In genomic region chr12:25694072-25694471, GRCh38 we compare ENCODE assay signal across 15 cellular contexts.
A peak's percentile ranks its signal among the peaks of the same experiment; 100 is the strongest.
DNase-seq lines count a peak whose midpoint lies in the region; FAIRE-seq and TF ChIP-seq lines count a peak whose summit lies in the region.
"Had no signal": no experiment of that assay in that cellular context is flagged by ENCODE, and none has a peak within 500 bp of the region (broad histone marks: within the 10 kb centered on the region; RNA-seq: fewer than 3 reads in every experiment).

No MANE protein-coding gene starts in this region.

- no peak for FAIRE-seq in GM12892 (lab: Jason Lieb, UNC)
- FAIRE-seq: D721Med, small intestine had no signal

- no peaks in the 10 kb centered on the region for H3K36me3 Mint-ChIP-seq in osteocyte (ENCODE audit: unreplicated experiment)
- H3K36me3 Mint-ChIP-seq: activated naive CD4-positive, alpha-beta T cell treated with anti-CD3 and anti-CD28 coated beads, Interleukin-2, amount 50 U/mL, for 72 hours had no signal

- DNase-seq in GM04504 (ENCODE audit: low read depth) (peak; percentile 72), SW480 (ENCODE audit: low spot score) (peak; percentile 66), fibroblast of villous mesenchyme (ENCODE audit: low read depth) (peak; percentile 89), osteocyte (ENCODE audit: extremely low spot score, unreplicated experiment) (no peak), GM12892 (ENCODE audit: insufficient read length) (no peak), COLO668 (lab: John Stamatoyannopoulos, UW; ENCODE audit: unreplicated experiment) (no peak)
- DNase-seq in activated CD4-positive, alpha-beta T cell treated with anti-CD3 and anti-CD28 coated beads for 4 hours = no peak
- DNase-seq in activated CD4-positive, CD25-positive, alpha-beta regulatory T cell (lab: John Stamatoyannopoulos, UW) = no peak
- DNase-seq: activated CD4-positive, alpha-beta T cell treated with anti-CD3 and anti-CD28 coated beads, Interleukin-2, amount 10 ng/mL, durations not matched to agents 24 days and 14 days; NCI-H146; small intestine; stimulated activated naive CD4-positive, alpha-beta T cell had no signal

- no peaks in the 10 kb centered on the region for H3K27me3 Mint-ChIP-seq in osteocyte (ENCODE audit: unreplicated experiment)

- H3K9me3 Mint-ChIP-seq in osteocyte (ENCODE audit: unreplicated experiment) = peaks cover 6% of the 10 kb centered on the region
- H3K9me3 Mint-ChIP-seq: activated naive CD4-positive, alpha-beta T cell treated with anti-CD3 and anti-CD28 coated beads, Interleukin-2, amount 50 U/mL, for 72 hours had no signal

- no peak overlapping the region for H3K4me3 ChIP-seq in fibroblast of villous mesenchyme (ENCODE audit: low read depth, low read length)
- H3K4me3 ChIP-seq: lung had no signal

- no peak for TF ChIP-seq CTCF in fibroblast of villous mesenchyme (IDR thresholded peaks at IDR 0.05; ENCODE audit: insufficient read depth, low read depth, low read length)
- no peak for TF ChIP-seq CTCF in osteocyte (IDR thresholded peaks at IDR 0.05)

- no peak for TF ChIP-seq POLR2A in GM12892 (IDR thresholded peaks at IDR 0.05; ENCODE audit: low read depth, low read length)

- peak overlapping the region; percentile 36 for H3K27ac Mint-ChIP-seq in osteocyte (ENCODE audit: unreplicated experiment)
- H3K27ac Mint-ChIP-seq: activated CD4-positive, alpha-beta T cell treated with anti-CD3 and anti-CD28 coated beads, Interleukin-2, amount 10 ng/mL, durations not matched to agents 24 days and 14 days; activated naive CD4-positive, alpha-beta T cell treated with anti-CD3 and anti-CD28 coated beads, Interleukin-2, amount 50 U/mL, for 72 hours had no signal

- peak overlapping the region; percentile 9 for H3K4me3 Mint-ChIP-seq in osteocyte (ENCODE audit: unreplicated experiment)
- H3K4me3 Mint-ChIP-seq: activated CD4-positive, alpha-beta T cell treated with anti-CD3 and anti-CD28 coated beads, Interleukin-2, amount 10 ng/mL, durations not matched to agents 24 days and 14 days had no signal

- peaks cover 39% of the 10 kb centered on the region for H3K4me1 Mint-ChIP-seq in osteocyte (ENCODE audit: unreplicated experiment)
- H3K4me1 Mint-ChIP-seq: activated CD4-positive, alpha-beta T cell treated with anti-CD3 and anti-CD28 coated beads, Interleukin-2, amount 10 ng/mL, durations not matched to agents 24 days and 14 days had no signal

Comparison
In these comparisons a context has a peak if more than half of its experiments do, and no peak if none do; other contexts are left out.
1. DNase-seq: peak in GM04504 (single experiment), SW480 (single experiment) and fibroblast of villous mesenchyme (single experiment); none in osteocyte (single experiment), activated CD4-positive, alpha-beta T cell treated with anti-CD3 and anti-CD28 coated beads for 4 hours (0 of 2), GM12892 (single experiment), activated CD4-positive, CD25-positive, alpha-beta regulatory T cell (0 of 4) and COLO668 (single experiment).